In the genomic region with DNA sequence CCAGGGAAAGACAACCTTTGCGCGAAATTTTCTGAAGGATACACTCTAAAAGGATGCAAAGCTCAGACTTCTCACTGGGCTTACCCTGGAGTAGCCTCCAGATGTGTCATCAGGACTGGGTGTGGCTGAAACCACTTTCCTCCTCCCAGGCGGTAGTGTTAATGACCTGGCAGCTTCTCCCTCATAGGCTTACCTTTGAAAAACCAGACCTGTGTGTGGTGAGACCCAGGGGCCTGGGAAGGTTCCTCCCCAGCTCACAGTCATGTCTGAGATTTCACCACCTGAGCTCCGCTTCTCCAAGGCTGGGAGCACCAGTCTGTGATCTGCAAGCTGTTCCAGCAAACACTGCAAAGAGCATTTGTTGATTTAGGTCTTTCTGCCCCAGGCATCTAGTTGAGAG, we compare ENCODE assay signal across 14 cellular contexts.
DNase-seq lines count a peak whose midpoint lies in the region; ATAC-seq and TF ChIP-seq lines count a peak whose summit lies in the region.
"Had no signal": no experiment of that assay in that cellular context is flagged by ENCODE, and none has a peak within 500 bp of the region (broad histone marks: within the 10 kb centered on the region; RNA-seq: fewer than 3 reads in every experiment).

No MANE protein-coding gene starts in this region.

- H3K27ac ChIP-seq in GM23338 (ENCODE audit: low read depth) (no peak overlapping the region), OCI-LY7 (ENCODE audit: low read depth, low read length, poor library complexity, severe bottlenecking) (no peak overlapping the region), neuronal stem cell (replicated peaks; ENCODE audit: low read length) (no peak overlapping the region)
- H3K27ac ChIP-seq: pancreas, thyroid gland had no signal

- no peak overlapping the region for H3K18ac ChIP-seq in neuronal stem cell (ENCODE audit: low read length)

- H3K27me3 Mint-ChIP-seq in Caco-2 (ENCODE audit: insufficient read depth, unreplicated experiment) (no peaks in the 10 kb centered on the region), GM23338 (ENCODE audit: insufficient read depth, low read depth, poor library complexity) (peaks cover 7% of the 10 kb centered on the region)

- peak; percentile 24; the same call in 2 of the 3 replicates for ATAC-seq in GM23338
- ATAC-seq in HG02571 (IDR thresholded peaks at IDR 0.05; ENCODE audit: unreplicated experiment): no peak
- ATAC-seq: left ventricle myocardium superior had no signal

- H3K23ac ChIP-seq in neuronal stem cell (ENCODE audit: low read depth, low read length, poor library complexity): no peak overlapping the region

- no CpG with 5 or more reads among the region's 4 CpGs for WGBS in neuronal stem cell (ENCODE audit: extremely low coverage in 2 of 2, insufficient read length in 2 of 2, insufficient replicate concordance in 1 of 2), 2 donors

- H3K27ac Mint-ChIP-seq in Caco-2 (ENCODE audit: unreplicated experiment): peak overlapping the region; percentile 77
- H3K27ac Mint-ChIP-seq in GM23338: no peak overlapping the region

- no peak overlapping the region for H3K4ac ChIP-seq in neuronal stem cell (ENCODE audit: low read length)

- CTCF ChIA-PET in Caco-2 (lab: Charles Lee): interaction anchor here (0.8 to 2.2 kb wide), 2 partner anchors 92 to 99 kb away, joined by 3 to 5 read pairs; no protein-coding TSS in a partner anchor
- CTCF ChIA-PET in OCI-LY7 (lab: Charles Lee; ENCODE audit: unreplicated experiment): no interaction called here

- H3K4me1 ChIP-seq in Caco-2 (peaks cover 42% of the 10 kb centered on the region), GM23338 (ENCODE audit: insufficient read depth) (no peaks in the 10 kb centered on the region), OCI-LY7 (ENCODE audit: insufficient read depth, low read length, poor library complexity, severe bottlenecking) (peaks cover 22% of the 10 kb centered on the region), neuronal stem cell (ENCODE audit: control insufficient read depth in 2 of 2, insufficient read depth in 1 of 2, low read depth in 1 of 2, low read length in 2 of 2) (no peaks in the 10 kb centered on the region)
- H3K4me1 ChIP-seq: pancreas, thyroid gland had no signal

- no peaks in the 10 kb centered on the region for H3K9me3 Mint-ChIP-seq in Caco-2 (ENCODE audit: unreplicated experiment)
- no peaks in the 10 kb centered on the region for H3K9me3 Mint-ChIP-seq in GM23338

- POLR2A ChIA-PET in Caco-2 (lab: Charles Lee) (no interaction called here), OCI-LY7 (lab: Charles Lee) (interaction anchor here (0.6 to 0.9 kb wide), 3 partner anchors 49 to 265 kb away, joined by 3 read pairs; no protein-coding TSS in a partner anchor)

- no peak overlapping the region for H2BK5ac ChIP-seq in neuronal stem cell (ENCODE audit: low read length)

- no peak overlapping the region for H2AK5ac ChIP-seq in neuronal stem cell (ENCODE audit: low read depth, low read length)

- H3K14ac ChIP-seq in neuronal stem cell (ENCODE audit: low read length): no peak overlapping the region

- no peaks in the 10 kb centered on the region for H3K79me2 ChIP-seq in GM23338 (replicated peaks; ENCODE audit: insufficient read depth)
- H3K79me2 ChIP-seq in OCI-LY7 (ENCODE audit: insufficient read depth, low read depth, low read length): no peaks in the 10 kb centered on the region

- H3K9ac ChIP-seq in neuronal stem cell (ENCODE audit: low read depth, low read length, poor library complexity): no peak overlapping the region

- H2BK12ac ChIP-seq in neuronal stem cell (ENCODE audit: low read length): no peak overlapping the region

- H2AFZ ChIP-seq in GM23338 (peak overlapping the region; percentile 76), OCI-LY7 (ENCODE audit: low read length) (no peak overlapping the region), neuronal stem cell (ENCODE audit: low read length) (no peak overlapping the region)

- H3K9me3 ChIP-seq in Caco-2 (no peaks in the 10 kb centered on the region), OCI-LY7 (ENCODE audit: low read length) (no peaks in the 10 kb centered on the region), neuronal stem cell (replicated peaks in 1 of 2; ENCODE audit: control insufficient read depth in 2 of 2, insufficient read depth in 1 of 2, low read depth in 1 of 2, low read length in 2 of 2) (no peaks in the 10 kb centered on the region)
- H3K9me3 ChIP-seq: pancreas, thyroid gland had no signal

- no peak overlapping the region for H2BK120ac ChIP-seq in neuronal stem cell (ENCODE audit: low read depth, low read length)

- H3K36me3 Mint-ChIP-seq in Caco-2 (ENCODE audit: insufficient read depth, unreplicated experiment): no peaks in the 10 kb centered on the region
- H3K36me3 Mint-ChIP-seq in GM23338 (ENCODE audit: low read depth): no peaks in the 10 kb centered on the region

- H4K20me1 ChIP-seq in GM23338 (replicated peaks; ENCODE audit: insufficient read depth) (no peaks in the 10 kb centered on the region), OCI-LY7 (ENCODE audit: insufficient read depth, low read length) (no peaks in the 10 kb centered on the region)

- H4K91ac ChIP-seq in neuronal stem cell (ENCODE audit: low read depth, low read length, poor library complexity): no peak overlapping the region

- H3K4me3 ChIP-seq in Caco-2 (ENCODE audit: low read depth, low read length) (no peak overlapping the region), GM23338 (no peak overlapping the region), OCI-LY7 (ENCODE audit: low read depth, low read length, poor library complexity, severe bottlenecking) (no peak overlapping the region), neuronal stem cell (ENCODE audit: low read length in 2 of 2) (no peak overlapping the region)
- H3K4me3 ChIP-seq: pancreas, thyroid gland had no signal

- H3K4me3 Mint-ChIP-seq in Caco-2 (ENCODE audit: unreplicated experiment): peak overlapping the region; percentile 62
- H3K4me3 Mint-ChIP-seq in GM23338: no peak overlapping the region

- H3F3A ChIP-seq in GM23338 (replicated peaks; ENCODE audit: low read depth): no peaks in the 10 kb centered on the region

- H3K4me1 Mint-ChIP-seq in Caco-2 (ENCODE audit: low read depth, unreplicated experiment) (peaks cover 35% of the 10 kb centered on the region), GM23338 (no peaks in the 10 kb centered on the region)

- H3K4me2 ChIP-seq in GM23338 (no peak overlapping the region; the same call in 1 of the 2 replicates), OCI-LY7 (ENCODE audit: low read length) (no peak overlapping the region), neuronal stem cell (ENCODE audit: insufficient read depth, low read length, poor library complexity, severe bottlenecking) (no peak overlapping the region)

- intact Hi-C loops in Caco-2 (cut with micrococcal nuclease; ENCODE audit: unreplicated experiment): loop anchor here (1.0 kb wide), 1 partner anchor 93 kb away; no protein-coding TSS in a partner anchor
- intact Hi-C loops in OCI-LY7 (cut with micrococcal nuclease; ENCODE audit: unreplicated experiment): no loop called here

- H3K9me2 ChIP-seq in GM23338 (ENCODE audit: insufficient read depth): no peaks in the 10 kb centered on the region
- no peaks in the 10 kb centered on the region for H3K9me2 ChIP-seq in OCI-LY7 (ENCODE audit: insufficient read depth, low read length)

- BruUV-seq in Caco-2 (replicated peaks; lab: Mats Ljungman, UMichigan): no TSS peak
- BruUV-seq in OCI-LY7 (replicated peaks; lab: Mats Ljungman, UMichigan): no TSS peak

- TF ChIP-seq CTCF in Caco-2 (IDR thresholded peaks at IDR 0.05; ENCODE audit: insufficient read depth in 1 of 2, low read depth in 1 of 2, low read length in 1 of 2, severe bottlenecking in 1 of 2, unreplicated experiment in 1 of 2) (no peak), GM23338 (conservative IDR thresholded peaks at IDR 0.05; ENCODE audit: low read depth in 2 of 2) (no peak), OCI-LY7 (conservative IDR thresholded peaks at IDR 0.05; ENCODE audit: low read length) (no peak)

- H3K27me3 ChIP-seq in Caco-2 (replicated peaks; ENCODE audit: control insufficient read depth, insufficient read depth, low read length) (no peaks in the 10 kb centered on the region), GM23338 (ENCODE audit: insufficient read depth) (no peaks in the 10 kb centered on the region), neuronal stem cell (ENCODE audit: control insufficient read depth in 3 of 3, insufficient read depth in 3 of 3, low read depth in 1 of 3, low read length in 3 of 3) (no peaks in the 10 kb centered on the region)
- H3K27me3 ChIP-seq: pancreas, thyroid gland had no signal

- DNase-seq in Caco-2: peak; percentile 73 to 85
- DNase-seq in GM23338 (ENCODE audit: low spot score): no peak
- DNase-seq in SW480 (ENCODE audit: low spot score): peak; percentile 66
- DNase-seq in iris pigment epithelial cell (ENCODE audit: low read depth): peak; percentile 15
- no peak for DNase-seq in OCI-LY7 (ENCODE audit: low spot score)
- DNase-seq in neuronal stem cell (ENCODE audit: low spot score): no peak
- DNase-seq in activated effector memory CD4-positive, alpha-beta T cell treated with anti-CD3 and anti-CD28 coated beads, Interleukin-2, amount 50 U/mL, for 16 hours: no peak
- DNase-seq: activated T-cell treated with anti-CD3 and anti-CD28 coated beads for 4 hours; central memory CD4-positive, alpha-beta T cell; left ventricle myocardium superior; pancreas; T-helper 2 cell; thyroid gland had no signal

- H3K79me1 ChIP-seq in neuronal stem cell (ENCODE audit: low read depth, low read length): no peaks in the 10 kb centered on the region

- H3K36me3 ChIP-seq in Caco-2 (ENCODE audit: control insufficient read depth, insufficient read depth, low read length): no peaks in the 10 kb centered on the region
- no peaks in the 10 kb centered on the region for H3K36me3 ChIP-seq in GM23338 (ENCODE audit: insufficient read depth)
- no peaks in the 10 kb centered on the region for H3K36me3 ChIP-seq in OCI-LY7 (ENCODE audit: insufficient read depth, low read length)
- H3K36me3 ChIP-seq in neuronal stem cell (replicated peaks in 1 of 2; ENCODE audit: control insufficient read depth in 2 of 2, insufficient read depth in 2 of 2, low read length in 2 of 2): no peaks in the 10 kb centered on the region
- H3K36me3 ChIP-seq: pancreas, thyroid gland had no signal

- H4K8ac ChIP-seq in neuronal stem cell (ENCODE audit: low read depth, low read length): no peak overlapping the region

- no peak overlapping the region for H2BK15ac ChIP-seq in neuronal stem cell (ENCODE audit: low read length)

Comparison
In these comparisons a context has a peak if more than half of its experiments do, and no peak if none do; other contexts are left out.
1. DNase-seq: peak in Caco-2 (2 of 2), SW480 (single experiment) and iris pigment epithelial cell (single experiment); none in GM23338 (single experiment), OCI-LY7 (single experiment), neuronal stem cell (single experiment) and activated effector memory CD4-positive, alpha-beta T cell treated with anti-CD3 and anti-CD28 coated beads, Interleukin-2, amount 50 U/mL, for 16 hours (single experiment).